In the genomic region with DNA sequence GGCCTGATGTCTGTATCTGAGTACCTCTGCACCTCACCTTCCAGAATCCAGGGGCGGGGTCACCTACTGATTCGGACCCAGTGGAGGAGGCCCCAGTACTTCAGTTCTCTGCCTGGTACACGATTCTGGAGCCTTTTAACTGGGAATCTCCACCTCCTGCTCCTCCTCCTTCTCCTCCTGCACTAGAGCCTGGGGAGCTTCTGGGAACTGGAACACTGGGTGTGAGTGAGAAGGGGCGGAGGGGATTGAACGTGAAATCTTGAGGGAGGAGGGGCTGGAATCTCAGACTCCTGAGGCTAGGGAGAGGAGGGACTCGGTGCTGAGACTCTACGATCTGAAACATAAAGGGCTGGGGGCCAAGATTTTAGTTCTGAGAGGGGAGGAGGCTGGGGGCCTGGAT, we compare ENCODE assay signal across 23 cellular contexts. TPM values are rescaled to one million over a fixed set of nuclear protein-coding genes. Genes with fewer than 3 reads are reported as not detected.
DNase-seq lines count a peak whose midpoint lies in the region; ATAC-seq and TF ChIP-seq lines count a peak whose summit lies in the region.
"Had no signal": no experiment of that assay in that cellular context is flagged by ENCODE, and none has a peak within 500 bp of the region (broad histone marks: within the 10 kb centered on the region; RNA-seq: fewer than 3 reads in every experiment).

A gene with protein sequence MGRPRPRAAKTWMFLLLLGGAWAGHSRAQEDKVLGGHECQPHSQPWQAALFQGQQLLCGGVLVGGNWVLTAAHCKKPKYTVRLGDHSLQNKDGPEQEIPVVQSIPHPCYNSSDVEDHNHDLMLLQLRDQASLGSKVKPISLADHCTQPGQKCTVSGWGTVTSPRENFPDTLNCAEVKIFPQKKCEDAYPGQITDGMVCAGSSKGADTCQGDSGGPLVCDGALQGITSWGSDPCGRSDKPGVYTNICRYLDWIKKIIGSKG (minus strand): TSS at position 110 of the 400 bp plus-strand sequence. CDS start 437 bp downstream, outside the sequence.

- H3K36me3 ChIP-seq in RWPE2 (ENCODE audit: low read depth) (no peaks in the 10 kb centered on the region), parathyroid adenoma (ENCODE audit: control insufficient read depth, insufficient read depth, low read length) (no peaks in the 10 kb centered on the region)
- H3K36me3 ChIP-seq: upper lobe of left lung had no signal

- H3K4me2 ChIP-seq in parathyroid adenoma (ENCODE audit: low read length) = no peak within 1 kb of the TSS

- TF ChIP-seq CTCF in RWPE2 (IDR thresholded peaks at IDR 0.05; ENCODE audit: poor library complexity, severe bottlenecking) (no peak), parathyroid adenoma (IDR thresholded peaks at IDR 0.05) (no peak)

- H3K27me3 ChIP-seq in RWPE2 (ENCODE audit: insufficient read depth, poor library complexity, severe bottlenecking) (peaks cover 5% of the 10 kb centered on the region), parathyroid adenoma (ENCODE audit: control insufficient read depth, insufficient read depth, low read length) (no peaks in the 10 kb centered on the region)

- H3K9ac ChIP-seq in parathyroid adenoma = no peak within 1 kb of the TSS

- peak within 1 kb of the TSS; percentile 22 for H2AFZ ChIP-seq in parathyroid adenoma

- DNase-seq in ELF-1 (ENCODE audit: low read depth, low spot score) (peak; percentile 89), RWPE2 (ENCODE audit: low spot score) (no peak), RKO (ENCODE audit: low spot score) (no peak), left lobe of liver (ENCODE audit: low spot score) (no peak)
- no peak for DNase-seq in NK-92 treated with Interleukin-12 subunit alpha and Interleukin-12 subunit beta, amount 100 ng/mL, for 24 hours (lab: John Stamatoyannopoulos, UW)
- DNase-seq: activated CD4-positive, alpha-beta memory T cell treated with anti-CD3 and anti-CD28 coated beads, Interleukin-2, amount 10 ng/mL, durations not matched to agents 7 days and 5 days; activated naive CD4-positive, alpha-beta T cell treated with anti-CD3 and anti-CD28 coated beads, Interleukin-2, amount 50 U/mL, for 16 hours; activated T-cell treated with anti-CD3 and anti-CD28 coated beads, Interleukin-2, amount 50 U/mL, for 1 hour; CD8-positive, alpha-beta memory T cell; DND-41; immature natural killer cell; IMR-90; NCI-H187; NCI-H446; SHP77; stimulated activated naive CD4-positive, alpha-beta T cell; T-helper 1 cell; upper lobe of left lung had no signal

- H3K4me3 ChIP-seq in RWPE2 (ENCODE audit: severe bottlenecking) = peak within 1 kb of the TSS; percentile 21
- peak within 1 kb of the TSS; percentile 41; the same call in 1 of the 2 replicates for H3K4me3 ChIP-seq in iPS-18c (ENCODE audit: insufficient read depth, low read depth, low read length)
- H3K4me3 ChIP-seq in parathyroid adenoma (ENCODE audit: low read depth, low read length) = no peak within 1 kb of the TSS
- H3K4me3 ChIP-seq: upper lobe of left lung had no signal

- H3K4me1 ChIP-seq in RWPE2 (ENCODE audit: insufficient read depth, poor library complexity, severe bottlenecking) (peaks cover 3% of the 10 kb centered on the region), parathyroid adenoma (no peaks in the 10 kb centered on the region)

- no peak within 1 kb of the TSS for H3K27ac ChIP-seq in RWPE2 (ENCODE audit: poor library complexity, severe bottlenecking)
- no peak within 1 kb of the TSS for H3K27ac ChIP-seq in parathyroid adenoma
- H3K27ac ChIP-seq: upper lobe of left lung, VCaP had no signal

- H3K9me3 ChIP-seq in RWPE2 (ENCODE audit: severe bottlenecking) = no peaks in the 10 kb centered on the region
- H3K9me3 ChIP-seq in iPS-18c (ENCODE audit: control insufficient read depth, insufficient read depth, low read length) = no peaks in the 10 kb centered on the region
- no peaks in the 10 kb centered on the region for H3K9me3 ChIP-seq in parathyroid adenoma (ENCODE audit: control insufficient read depth, low read length)
- H3K9me3 ChIP-seq: upper lobe of left lung had no signal

- 0 out of 3 replicates have a peak, but pooled peaks have one; percentile 33 for ATAC-seq in RWPE2 (ENCODE audit: low read depth)
- ATAC-seq in HG02885 (IDR thresholded peaks at IDR 0.05; ENCODE audit: poor library complexity, unreplicated experiment) = no peak
- ATAC-seq in left lobe of liver = no peak

- no peaks in the 10 kb centered on the region for H3K79me2 ChIP-seq in parathyroid adenoma

RNA-seq across cellular contexts. Expression of the gene that starts here (rescaled TPM):
- not detected for total RNA-seq in left lobe of liver
- total RNA-seq: activated CD4-positive, alpha-beta memory T cell treated with anti-CD3 and anti-CD28 coated beads, Interleukin-2, amount 10 ng/mL, durations not matched to agents 7 days and 5 days; astrocyte; CD8-positive, alpha-beta memory T cell; IMR-90; upper lobe of left lung had no signal
